In genomic region chr16:51317575-51317974, GRCh38 we compare ENCODE assay signal across 2 cellular contexts.
TF ChIP-seq lines count a peak whose summit lies in the region.

No MANE protein-coding gene starts in this region.

TF ChIP-seq in A549, 52 proteins besides CTCF, POLR2A, EP300 and RAD21 (continued from another document):
- TF ChIP-seq, protein P1, sequence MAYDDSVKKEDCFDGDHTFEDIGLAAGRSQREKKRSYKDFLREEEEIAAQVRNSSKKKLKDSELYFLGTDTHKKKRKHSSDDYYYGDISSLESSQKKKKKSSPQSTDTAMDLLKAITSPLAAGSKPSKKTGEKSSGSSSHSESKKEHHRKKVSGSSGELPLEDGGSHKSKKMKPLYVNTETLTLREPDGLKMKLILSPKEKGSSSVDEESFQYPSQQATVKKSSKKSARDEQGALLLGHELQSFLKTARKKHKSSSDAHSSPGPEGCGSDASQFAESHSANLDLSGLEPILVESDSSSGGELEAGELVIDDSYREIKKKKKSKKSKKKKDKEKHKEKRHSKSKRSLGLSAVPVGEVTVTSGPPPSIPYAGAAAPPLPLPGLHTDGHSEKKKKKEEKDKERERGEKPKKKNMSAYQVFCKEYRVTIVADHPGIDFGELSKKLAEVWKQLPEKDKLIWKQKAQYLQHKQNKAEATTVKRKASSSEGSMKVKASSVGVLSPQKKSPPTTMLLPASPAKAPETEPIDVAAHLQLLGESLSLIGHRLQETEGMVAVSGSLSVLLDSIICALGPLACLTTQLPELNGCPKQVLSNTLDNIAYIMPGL (CRISPR knock-in tag; IDR thresholded peaks at IDR 0.05; ENCODE audit: borderline replicate concordance) = no peak
- TF ChIP-seq E2F6 (IDR thresholded peaks at IDR 0.05; ENCODE audit: borderline replicate concordance, low read depth) (no peak), MAX (IDR thresholded peaks at IDR 0.05) (no peak), KDM5A (IDR thresholded peaks at IDR 0.05) (no peak), FOSL2 (IDR thresholded peaks at IDR 0.05) (no peak), FOSL2 (CRISPR knock-in tag; IDR thresholded peaks at IDR 0.05) (no peak)

TF ChIP-seq in HEK293, 187 proteins besides CTCF, POLR2A, EP300 and RAD21 (continued from another document):
- TF ChIP-seq ZBTB10 (tag by site-specific recombination; IDR thresholded peaks at IDR 0.05) (no peak), ZNF184 (tag by site-specific recombination; IDR thresholded peaks at IDR 0.05) (no peak)
